In genomic region chr5:4868140-4868735, GRCh38 we compare ENCODE assay signal across 8 cellular contexts.
DNase-seq lines count a peak whose midpoint lies in the region; FAIRE-seq and TF ChIP-seq lines count a peak whose summit lies in the region.

No MANE protein-coding gene starts in this region.

- H3K36me3 ChIP-seq in BE2C (no peaks in the 10 kb centered on the region), mesendoderm (ENCODE audit: control insufficient read depth, insufficient read depth, low read length) (no peaks in the 10 kb centered on the region), suprapubic skin (no peaks in the 10 kb centered on the region)

- H3K18ac ChIP-seq in mesendoderm (ENCODE audit: low read length): no peak overlapping the region

- H3K56ac ChIP-seq in mesendoderm (ENCODE audit: low read length): no peak overlapping the region

- no peak overlapping the region for H3K4ac ChIP-seq in mesendoderm (ENCODE audit: low read depth, low read length)

- H2BK120ac ChIP-seq in mesendoderm (ENCODE audit: low read depth, low read length): no peak overlapping the region

- H3K79me2 ChIP-seq in mesendoderm (ENCODE audit: control insufficient read depth, insufficient read depth, low read length): no peaks in the 10 kb centered on the region

- TF ChIP-seq POLR2A in GM12891 (IDR thresholded peaks at IDR 0.05; ENCODE audit: low read depth, low read length) (no peak), suprapubic skin (IDR thresholded peaks at IDR 0.05) (no peak)

- peak; percentile 28 for FAIRE-seq in GM12891 (lab: Jason Lieb, UNC)

- no peaks in the 10 kb centered on the region for H3K4me1 ChIP-seq in BE2C
- H3K4me1 ChIP-seq in mesendoderm (ENCODE audit: control insufficient read depth, low read depth, low read length): no peaks in the 10 kb centered on the region
- no peaks in the 10 kb centered on the region for H3K4me1 ChIP-seq in suprapubic skin

- H3K27ac ChIP-seq in coronary artery: no peak overlapping the region
- H3K27ac ChIP-seq in mesendoderm (ENCODE audit: low read depth, low read length): no peak overlapping the region
- H3K27ac ChIP-seq in suprapubic skin: no peak overlapping the region

- H3K4me3 ChIP-seq in BE2C (ENCODE audit: low read depth, low read length) (no peak overlapping the region), coronary artery (no peak overlapping the region), mesendoderm (ENCODE audit: low read length) (no peak overlapping the region), suprapubic skin (no peak overlapping the region)

- no peak overlapping the region for H3K4me2 ChIP-seq in mesendoderm (ENCODE audit: low read length)

- no peak overlapping the region for H4K8ac ChIP-seq in mesendoderm (ENCODE audit: low read depth, low read length)

- H2AK5ac ChIP-seq in mesendoderm (ENCODE audit: low read length): no peak overlapping the region

- H2BK15ac ChIP-seq in mesendoderm (replicated peaks; ENCODE audit: low read depth): no peak overlapping the region

- no CpG with 5 or more reads among the region's 9 CpGs for WGBS in mesendoderm (ENCODE audit: extremely low coverage, insufficient coverage, low lambda C conversion rate)
- WGBS in suprapubic skin: 30% methylated on average over 9 of the region's 9 CpGs

- H3K9ac ChIP-seq in mesendoderm (ENCODE audit: low read length): no peak overlapping the region

- TF ChIP-seq CTCF in BE2C (IDR thresholded peaks at IDR 0.05; ENCODE audit: low read depth, low read length): peak; percentile 98
- TF ChIP-seq CTCF in coronary artery (IDR thresholded peaks at IDR 0.05): peak; percentile 51
- peak; percentile 17 to 68 for TF ChIP-seq CTCF in suprapubic skin (IDR thresholded peaks at IDR 0.05)

- H2BK5ac ChIP-seq in mesendoderm (ENCODE audit: low read length): no peak overlapping the region

- DNase-seq in BE2C: peak; percentile 77
- peak; percentile 66 for DNase-seq in GM12891 (ENCODE audit: insufficient read length, low spot score)
- peak in 49 of 76 experiments; percentile 2 to 63 (median 25) for DNase-seq in HUDEP-2 (lab: John Stamatoyannopoulos, UW; ENCODE audit: unreplicated experiment in 76 of 76)
- DNase-seq in SHP77 (lab: John Stamatoyannopoulos, UW): peak; percentile 53 to 65
- no peak for DNase-seq in coronary artery (ENCODE audit: low spot score)
- DNase-seq in mesendoderm: peak; percentile 67
- no peak for DNase-seq in suprapubic skin (ENCODE audit: low spot score in 2 of 2)
- DNase-seq in activated gamma-delta T cell treated with Interleukin-2 at 50 U/mL for 16 hours: no peak

- H3K79me1 ChIP-seq in mesendoderm (ENCODE audit: low read length): no peaks in the 10 kb centered on the region

- H3K9me3 ChIP-seq in BE2C (no peaks in the 10 kb centered on the region), suprapubic skin (no peaks in the 10 kb centered on the region)

- no peak overlapping the region for H4K5ac ChIP-seq in mesendoderm (ENCODE audit: low read length)

- peaks cover 5% of the 10 kb centered on the region for H3K27me3 ChIP-seq in BE2C
- no peaks in the 10 kb centered on the region for H3K27me3 ChIP-seq in mesendoderm (ENCODE audit: insufficient read depth, low read length, poor library complexity)
- H3K27me3 ChIP-seq in suprapubic skin: no peaks in the 10 kb centered on the region

- H3K23ac ChIP-seq in mesendoderm (ENCODE audit: low read length): no peak overlapping the region

- TF ChIP-seq EP300 in suprapubic skin (IDR thresholded peaks at IDR 0.05): no peak

TF ChIP-seq in GM12891, 5 proteins besides CTCF, POLR2A, EP300 and RAD21:
- TF ChIP-seq SPI1 (IDR thresholded peaks at IDR 0.05; ENCODE audit: low read depth, low read length): no peak
- no peak for TF ChIP-seq PAX5 (IDR thresholded peaks at IDR 0.05; ENCODE audit: insufficient read depth, low read length, severe bottlenecking)
- TF ChIP-seq POU2F2 (IDR thresholded peaks at IDR 0.05; ENCODE audit: low read depth, low read length): no peak
- no peak for TF ChIP-seq POLR2AphosphoS5 (IDR thresholded peaks at IDR 0.05; ENCODE audit: low read depth, low read length)
- TF ChIP-seq TAF1 (IDR thresholded peaks at IDR 0.05; ENCODE audit: low read depth, low read length): no peak

Comparison
In these comparisons a context has a peak if more than half of its experiments do, and no peak if none do; other contexts are left out.
1. DNase-seq: peak in BE2C (single experiment), GM12891 (single experiment), HUDEP-2 (49 of 76), SHP77 (2 of 2) and mesendoderm (single experiment); none in coronary artery (single experiment), suprapubic skin (0 of 2) and activated gamma-delta T cell treated with Interleukin-2 at 50 U/mL for 16 hours (single experiment).
2. CTCF ChIP-seq: peak in every context shown above with its lines; median percentile 98 in BE2C; 51 in coronary artery; 42 in suprapubic skin.